9 cellular contexts compared by ENCODE assay signal in the genomic region with DNA sequence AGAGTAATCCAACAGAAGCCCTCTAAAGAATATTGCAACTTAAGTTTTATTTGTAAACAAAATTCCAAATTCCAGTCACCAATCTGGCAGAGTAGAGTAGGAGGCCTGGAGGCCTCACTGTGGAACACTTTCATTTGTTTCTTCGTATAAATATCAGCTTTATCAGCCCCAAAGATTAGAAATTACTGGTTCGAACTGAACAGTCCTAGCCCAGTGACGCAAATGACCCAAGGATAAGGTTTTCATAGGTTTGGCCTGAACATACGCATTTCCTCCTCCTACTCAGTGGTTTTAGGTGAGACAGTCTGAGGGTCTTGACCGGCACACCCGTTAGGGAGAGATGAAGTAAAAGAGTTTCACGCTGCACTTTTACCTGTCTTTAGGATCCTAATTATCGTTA. TPM values are rescaled to one million over a fixed set of nuclear protein-coding genes. Genes with fewer than 3 reads are reported as not detected.
DNase-seq lines count a peak whose midpoint lies in the region; ATAC-seq, FAIRE-seq and TF ChIP-seq lines count a peak whose summit lies in the region.
"Had no signal": no experiment of that assay in that cellular context is flagged by ENCODE, and none has a peak within 500 bp of the region (broad histone marks: within the 10 kb centered on the region; RNA-seq: fewer than 3 reads in every experiment).

No MANE protein-coding gene starts in this region.

- no peak for TF ChIP-seq EP300 in SK-N-SH (IDR thresholded peaks at IDR 0.05; ENCODE audit: borderline replicate concordance in 1 of 2, low read depth in 1 of 2, low read length in 1 of 2)

- no peak for FAIRE-seq in keratinocyte (lab: Jason Lieb, UNC)

- H2AFZ ChIP-seq in SK-N-SH (ENCODE audit: low read depth) (no peak overlapping the region), keratinocyte (ENCODE audit: control insufficient read depth, low read length) (no peak overlapping the region)

- peak overlapping the region; percentile 75 to 83; a peak in 3 of 4 replicates for H3K27ac ChIP-seq in SK-N-SH (ENCODE audit: low read depth in 2 of 2, low read length in 1 of 2)
- no peak overlapping the region for H3K27ac ChIP-seq in keratinocyte (ENCODE audit: control insufficient read depth, insufficient read depth, low read length)

- H3K79me2 ChIP-seq in SK-N-SH (ENCODE audit: insufficient read depth) (peaks cover 84% of the 10 kb centered on the region), keratinocyte (ENCODE audit: control insufficient read depth, insufficient read depth, low read length) (peaks cover 62% of the 10 kb centered on the region)

- H3K4me1 ChIP-seq in SK-N-SH (ENCODE audit: control insufficient read depth in 1 of 2, insufficient read depth in 2 of 2, low read depth in 1 of 2, low read length in 1 of 2) (peaks cover 25 to 26% of the 10 kb centered on the region in 2 experiments; a peak in 3 of 4 replicates), adipocyte (ENCODE audit: control insufficient read depth, insufficient read depth, low read length) (peaks cover 39% of the 10 kb centered on the region), keratinocyte (ENCODE audit: control insufficient read depth, extremely low read depth, insufficient read depth, low read length) (peaks cover 15% of the 10 kb centered on the region)

- 49% methylated on average over 8 of the region's 8 CpGs for WGBS in SK-N-SH (ENCODE audit: low lambda C conversion rate)

- peak overlapping the region; percentile 74; the same call in 1 of the 2 replicates for H3K9ac ChIP-seq in SK-N-SH
- peak overlapping the region; percentile 87 for H3K9ac ChIP-seq in adipocyte (ENCODE audit: low read length)
- H3K9ac ChIP-seq in keratinocyte (ENCODE audit: control insufficient read depth, extremely low read depth, insufficient read depth, low read length) = peak overlapping the region; percentile 83

- H3K36me3 ChIP-seq in SK-N-SH (replicated peaks in 1 of 2; ENCODE audit: control insufficient read depth in 1 of 2, insufficient read depth in 2 of 2, low read length in 1 of 2) (peaks cover 5 to 13% of the 10 kb centered on the region in 2 experiments), adipocyte (ENCODE audit: control insufficient read depth, insufficient read depth, low read length, severe bottlenecking) (no peaks in the 10 kb centered on the region), keratinocyte (ENCODE audit: control insufficient read depth in 2 of 2, extremely low read depth in 1 of 2, insufficient read depth in 2 of 2, low read length in 2 of 2) (peaks cover 1 to 13% of the 10 kb centered on the region in 2 experiments)

- peaks cover 3% of the 10 kb centered on the region for H3K9me1 ChIP-seq in keratinocyte (ENCODE audit: control insufficient read depth, extremely low read depth, insufficient read depth, low read length)

- no peak for TF ChIP-seq RAD21 in SK-N-SH (IDR thresholded peaks at IDR 0.05; ENCODE audit: low read length)

- H3K36me3 Mint-ChIP-seq in stimulated activated effector memory CD8-positive, alpha-beta T cell treated with anti-CD3 and anti-CD28 coated beads, Interleukin-12 subunit alpha, Interleukin-12 subunit beta, amount 100 ng/mL, for 72 hours = no peaks in the 10 kb centered on the region

- H3F3A ChIP-seq in SK-N-SH (replicated peaks; ENCODE audit: insufficient read depth) = no peaks in the 10 kb centered on the region

- H3K27me3 ChIP-seq in SK-N-SH (ENCODE audit: insufficient read depth) (no peaks in the 10 kb centered on the region), adipocyte (replicated peaks; ENCODE audit: control insufficient read depth, insufficient read depth, low read length) (no peaks in the 10 kb centered on the region), keratinocyte (ENCODE audit: control insufficient read depth, extremely low read depth, insufficient read depth, low read length) (no peaks in the 10 kb centered on the region)

- H3K4me1 Mint-ChIP-seq in stimulated activated effector memory CD8-positive, alpha-beta T cell treated with anti-CD3 and anti-CD28 coated beads, Interleukin-12 subunit alpha, Interleukin-12 subunit beta, amount 100 ng/mL, for 72 hours = no peaks in the 10 kb centered on the region

- TF ChIP-seq CTCF in SK-N-SH (IDR thresholded peaks at IDR 0.05) (no peak), keratinocyte (optimal IDR thresholded peaks at IDR 0.05 in 1 of 3, IDR thresholded peaks at IDR 0.05 in 1 of 3, conservative IDR thresholded peaks at IDR 0.05 in 1 of 3; ENCODE audit: extremely low read depth in 1 of 3, insufficient read depth in 2 of 3, low read length in 3 of 3) (no peak)

- no peaks in the 10 kb centered on the region for H3K9me3 ChIP-seq in SK-N-SH
- no peaks in the 10 kb centered on the region for H3K9me3 ChIP-seq in adipocyte (ENCODE audit: control insufficient read depth, low read length)
- no peaks in the 10 kb centered on the region for H3K9me3 ChIP-seq in keratinocyte (ENCODE audit: control insufficient read depth, low read depth, low read length)

- DNase-seq in SK-N-SH = no peak
- no peak for DNase-seq in adipocyte (ENCODE audit: low read depth)
- DNase-seq in keratinocyte (ENCODE audit: low read depth, low spot score) = no peak
- DNase-seq in stimulated activated effector memory CD8-positive, alpha-beta T cell treated with anti-CD3 and anti-CD28 coated beads, Interleukin-12 subunit alpha, Interleukin-12 subunit beta, amount 100 ng/mL, for 72 hours (ENCODE audit: low spot score in 2 of 2) = no peak
- no peak for DNase-seq in SKM-1 (lab: John Stamatoyannopoulos, UW; ENCODE audit: unreplicated experiment)
- DNase-seq in NCI-H2196 (lab: John Stamatoyannopoulos, UW; ENCODE audit: unreplicated experiment) = no peak
- DNase-seq in NCI-H1694 treated with DMSO at 0.1 percent for 48 hours (lab: John Stamatoyannopoulos, UW) = no peak
- DNase-seq: activated CD4-positive, alpha-beta T cell treated with anti-CD3 and anti-CD28 coated beads, Interleukin-2, amount 50 U/mL, for 4 hours had no signal

- dilution Hi-C loops in keratinocyte (cut with MboI; ENCODE audit: extremely low pct_ligation_motif_present, low sequenced_read_pairs) = no loop called here

- no peak overlapping the region for H3K27ac Mint-ChIP-seq in stimulated activated effector memory CD8-positive, alpha-beta T cell treated with anti-CD3 and anti-CD28 coated beads, Interleukin-12 subunit alpha, Interleukin-12 subunit beta, amount 100 ng/mL, for 72 hours

- H4K20me1 ChIP-seq in SK-N-SH (ENCODE audit: insufficient read depth) (peaks cover 55% of the 10 kb centered on the region), keratinocyte (ENCODE audit: control insufficient read depth, extremely low read depth, insufficient read depth, low read length) (peaks cover 5% of the 10 kb centered on the region)

- no peak for ATAC-seq in SK-N-SH treated with all-trans-retinoic acid at 6 μM for 48 hours
- ATAC-seq in stimulated activated effector memory CD8-positive, alpha-beta T cell treated with anti-CD3 and anti-CD28 coated beads, Interleukin-12 subunit alpha, Interleukin-12 subunit beta, amount 100 ng/mL, for 72 hours = no peak

- H3K9me3 Mint-ChIP-seq in stimulated activated effector memory CD8-positive, alpha-beta T cell treated with anti-CD3 and anti-CD28 coated beads, Interleukin-12 subunit alpha, Interleukin-12 subunit beta, amount 100 ng/mL, for 72 hours = no peaks in the 10 kb centered on the region

- CTCF ChIA-PET in SK-N-SH (lab: Yijun Ruan, JAX) = interaction anchor here (0.8 to 3.5 kb wide), 15 partner anchors 11 to 400 kb away, joined by 3 to 18 read pairs (median 5); no protein-coding TSS in a partner anchor

- POLR2A ChIA-PET in SK-N-SH (lab: Yijun Ruan, JAX) = no interaction called here

- H3K4me2 ChIP-seq in SK-N-SH (peak overlapping the region; percentile 89), keratinocyte (ENCODE audit: control insufficient read depth, extremely low read depth, insufficient read depth, low read depth, low read length) (peak overlapping the region; percentile 86)

- H3K4me3 ChIP-seq in SK-N-SH (ENCODE audit: low read depth in 2 of 2, low read length in 1 of 2) (peak overlapping the region; percentile 75 to 91), adipocyte (ENCODE audit: low read length) (peak overlapping the region; percentile 87), keratinocyte (ENCODE audit: control insufficient read depth in 2 of 3, extremely low read depth in 1 of 3, insufficient read depth in 2 of 3, low read depth in 1 of 3, low read length in 3 of 3) (peak overlapping the region; percentile 63 to 92 (median 84))

- H3K4me3 Mint-ChIP-seq in stimulated activated effector memory CD8-positive, alpha-beta T cell treated with anti-CD3 and anti-CD28 coated beads, Interleukin-12 subunit alpha, Interleukin-12 subunit beta, amount 100 ng/mL, for 72 hours = peak overlapping the region; percentile 62

- H3K9me2 ChIP-seq in SK-N-SH = no peaks in the 10 kb centered on the region

RNA-seq across cellular contexts. Expression of a gene that starts 1.7 kb away (rescaled TPM):
- 59.7 and 61.6 TPM in 2 replicates for polyA plus RNA-seq in SK-N-SH (2012; rRNA removed)
- 30.0 and 41.9 TPM in 2 replicates for polyA plus RNA-seq in SK-N-SH (2012; cell fraction: cytosol; rRNA removed)
- 160 and 189 TPM in 2 replicates for polyA plus RNA-seq in SK-N-SH (2012; cell fraction: nucleus; rRNA removed)
- polyA plus RNA-seq in keratinocyte = 41.3 to 55.0 TPM (median 43.4 TPM) in 3 replicates
- polyA plus RNA-seq in keratinocyte (2011; ENCODE audit: low read depth) = 52.6 TPM
- polyA plus RNA-seq in keratinocyte (2011; cell fraction: cytosol; rRNA removed) = 48.3 and 54.5 TPM in 2 replicates
- polyA plus RNA-seq in keratinocyte (2011; cell fraction: nucleus; rRNA removed) = 163 and 192 TPM in 2 replicates
- polyA plus RNA-seq in keratinocyte (2012; ENCODE audit: low replicate concordance) = 40.3 and 52.6 TPM in 2 replicates
- 116 to 188 TPM (median 127 TPM) in 3 replicates for polyA minus RNA-seq in keratinocyte
- 59.3 TPM for polyA minus RNA-seq in keratinocyte (2011; cell fraction: cytosol; rRNA and poly(A)+ RNA removed)
- 110 and 147 TPM in 2 replicates for polyA minus RNA-seq in keratinocyte (2011; cell fraction: nucleus; rRNA and poly(A)+ RNA removed)

RNA-seq across cellular contexts. Expression of a gene that starts 28.3 kb away (rescaled TPM):
- polyA plus RNA-seq in SK-N-SH (2012; rRNA removed) (not detected in 2 replicates), keratinocyte (not detected in 3 replicates)
- not detected in 2 replicates for polyA plus RNA-seq in SK-N-SH (2012; cell fraction: cytosol; rRNA removed)
- not detected in 2 replicates for polyA plus RNA-seq in SK-N-SH (2012; cell fraction: nucleus; rRNA removed)
- polyA plus RNA-seq in keratinocyte (2011; ENCODE audit: low read depth) = not detected
- not detected in 2 replicates for polyA plus RNA-seq in keratinocyte (2011; cell fraction: cytosol; rRNA removed)
- polyA plus RNA-seq in keratinocyte (2011; cell fraction: nucleus; rRNA removed) = not detected in 2 replicates
- not detected in 2 replicates for polyA plus RNA-seq in keratinocyte (2012; ENCODE audit: low replicate concordance)
- polyA minus RNA-seq in keratinocyte = not detected in 3 replicates
- not detected for polyA minus RNA-seq in keratinocyte (2011; cell fraction: cytosol; rRNA and poly(A)+ RNA removed)
- polyA minus RNA-seq in keratinocyte (2011; cell fraction: nucleus; rRNA and poly(A)+ RNA removed) = not detected in 2 replicates

RNA-seq across cellular contexts. Expression of a gene that starts 38.8 kb away (rescaled TPM):
- 0.21 and 0.46 TPM in 2 replicates for polyA plus RNA-seq in SK-N-SH (2012; rRNA removed)
- polyA plus RNA-seq in SK-N-SH (2012; cell fraction: cytosol; rRNA removed) = 0.04 and 0.08 TPM in 2 replicates
- 0.72 and 0.73 TPM in 2 replicates for polyA plus RNA-seq in SK-N-SH (2012; cell fraction: nucleus; rRNA removed)
- not detected in 3 replicates for polyA plus RNA-seq in keratinocyte
- not detected for polyA plus RNA-seq in keratinocyte (2011; ENCODE audit: low read depth)
- not detected in 2 replicates for polyA plus RNA-seq in keratinocyte (2011; cell fraction: cytosol; rRNA removed)
- polyA plus RNA-seq in keratinocyte (2011; cell fraction: nucleus; rRNA removed) = not detected in 2 replicates
- not detected in 2 replicates for polyA plus RNA-seq in keratinocyte (2012; ENCODE audit: low replicate concordance)
- polyA minus RNA-seq in keratinocyte = not detected in 3 replicates
- not detected for polyA minus RNA-seq in keratinocyte (2011; cell fraction: cytosol; rRNA and poly(A)+ RNA removed)
- polyA minus RNA-seq in keratinocyte (2011; cell fraction: nucleus; rRNA and poly(A)+ RNA removed) = not detected in 2 replicates
